ENCODE assay signal across 32 cellular contexts in genomic region chr3:148238421-148238821, GRCh38.
DNase-seq lines count a peak whose midpoint lies in the region; ATAC-seq and TF ChIP-seq lines count a peak whose summit lies in the region.
"Had no signal": no experiment of that assay in that cellular context is flagged by ENCODE, and none has a peak within 500 bp of the region (broad histone marks: within the 10 kb centered on the region; RNA-seq: fewer than 3 reads in every experiment).

No MANE protein-coding gene starts in this region.

- no peaks in the 10 kb centered on the region for H3K36me3 Mint-ChIP-seq in activated naive CD4-positive, alpha-beta T cell treated with anti-CD3 and anti-CD28 coated beads, Interleukin-2, amount 50 U/mL, for 72 hours
- no peaks in the 10 kb centered on the region for H3K36me3 Mint-ChIP-seq in activated CD8-positive, alpha-beta T cell treated with anti-CD3 and anti-CD28 coated beads, Interleukin-2, amount 10 ng/mL, durations not matched to agents 7 days and 5 days (ENCODE audit: low read depth)
- H3K36me3 Mint-ChIP-seq: activated naive CD8-positive, alpha-beta T cell; natural killer cell treated with Interleukin-12 subunit alpha and Interleukin-12 subunit beta and Interleukin-15 and Interleukin-18, amount 100 ng/mL, for 72 hours had no signal

- POLR2A ChIA-PET in activated CD8-positive, alpha-beta T cell treated with anti-CD3 and anti-CD28 coated beads, Interleukin-2, amount 10 ng/mL, durations not matched to agents 7 days and 5 days (lab: Charles Lee) = no interaction called here

- H3K4me3 Mint-ChIP-seq in activated CD8-positive, alpha-beta T cell treated with anti-CD3 and anti-CD28 coated beads, Interleukin-2, amount 10 ng/mL, durations not matched to agents 7 days and 5 days = no peak overlapping the region
- H3K4me3 Mint-ChIP-seq: activated naive CD8-positive, alpha-beta T cell; central memory CD8-positive, alpha-beta T cell; endodermal cell; natural killer cell treated with Interleukin-12 subunit alpha and Interleukin-12 subunit beta and Interleukin-15 and Interleukin-18, amount 100 ng/mL, for 72 hours had no signal

- DNase-seq in ELR (ENCODE audit: low read depth) (peak; percentile 24), GM23248 (peak; percentile 18), fibroblast of peridontal ligament (ENCODE audit: extremely low read depth) (peak; percentile 55)
- DNase-seq in activated naive CD4-positive, alpha-beta T cell treated with anti-CD3 and anti-CD28 coated beads, Interleukin-2, amount 50 U/mL, for 72 hours (ENCODE audit: low spot score in 2 of 2) = no peak
- no peak for DNase-seq in activated CD8-positive, alpha-beta T cell treated with anti-CD3 and anti-CD28 coated beads, Interleukin-2, amount 10 ng/mL, durations not matched to agents 7 days and 5 days
- DNase-seq: activated CD4-positive, alpha-beta T cell treated with anti-CD3 and anti-CD28 coated beads for 4 hours; activated CD8-positive, alpha-beta memory T cell treated with anti-CD3 and anti-CD28 coated beads for 24 hours; activated effector memory CD4-positive, alpha-beta T cell treated with Interleukin-2 at 50 U/mL for 16 hours; activated T-cell treated with anti-CD3 and anti-CD28 coated beads for 4 hours; body of pancreas; dermis blood vessel endothelial cell; endodermal cell; gastrocnemius medialis; GOT3; hypothalamus; left cardiac atrium; MG63; NCI-H1105 treated with DMSO at 0.1 percent for 48 hours; NCI-H1930; NCI-H526; PC-9; stimulated activated CD4-positive, alpha-beta T cell treated with anti-CD3 and anti-CD28 coated beads, Interleukin-4, amount 100 ng/mL, for 24 hours had no signal

- H3F3A ChIP-seq in GM23248 (ENCODE audit: insufficient read depth) = no peaks in the 10 kb centered on the region

- H3K9me3 Mint-ChIP-seq in activated naive CD4-positive, alpha-beta T cell treated with anti-CD3 and anti-CD28 coated beads, Interleukin-2, amount 50 U/mL, for 72 hours = peaks cover 8 to 10% of the 10 kb centered on the region in 2 donors
- H3K9me3 Mint-ChIP-seq in activated CD8-positive, alpha-beta T cell treated with anti-CD3 and anti-CD28 coated beads, Interleukin-2, amount 10 ng/mL, durations not matched to agents 7 days and 5 days (ENCODE audit: insufficient read depth) = peaks cover 10% of the 10 kb centered on the region
- H3K9me3 Mint-ChIP-seq: endodermal cell had no signal

- in situ Hi-C loops in GM23248 (cut with MboI) = no loop called here

- no peaks in the 10 kb centered on the region for H3K79me2 ChIP-seq in GM23248 (ENCODE audit: insufficient read depth)

- H3K4me1 ChIP-seq in GM23248 (ENCODE audit: insufficient read depth) = peaks cover 6% of the 10 kb centered on the region
- H3K4me1 ChIP-seq: BLaER1, body of pancreas, gastrocnemius medialis, tibial nerve had no signal

- H3K4me2 ChIP-seq in GM23248 (ENCODE audit: unreplicated experiment) = no peak overlapping the region
- H3K4me2 ChIP-seq: BLaER1, KMS-11, PC-9 had no signal

- H3K27ac ChIP-seq in GM23248 = no peak overlapping the region
- H3K27ac ChIP-seq: BLaER1, body of pancreas, gastrocnemius medialis, HL-60, KMS-11, PC-9, tibial nerve had no signal

- no peaks in the 10 kb centered on the region for H3K4me1 Mint-ChIP-seq in activated CD8-positive, alpha-beta T cell treated with anti-CD3 and anti-CD28 coated beads, Interleukin-2, amount 10 ng/mL, durations not matched to agents 7 days and 5 days (ENCODE audit: low read depth)
- H3K4me1 Mint-ChIP-seq: central memory CD8-positive, alpha-beta T cell; endodermal cell had no signal

- no peaks in the 10 kb centered on the region for H3K9me2 ChIP-seq in GM23248 (ENCODE audit: insufficient read depth)

- no peak overlapping the region for H3K27ac Mint-ChIP-seq in activated naive CD4-positive, alpha-beta T cell treated with anti-CD3 and anti-CD28 coated beads, Interleukin-2, amount 50 U/mL, for 72 hours
- no peak overlapping the region for H3K27ac Mint-ChIP-seq in activated CD8-positive, alpha-beta T cell treated with anti-CD3 and anti-CD28 coated beads, Interleukin-2, amount 10 ng/mL, durations not matched to agents 7 days and 5 days
- H3K27ac Mint-ChIP-seq: activated naive CD8-positive, alpha-beta T cell; endodermal cell; natural killer cell treated with Interleukin-12 subunit alpha and Interleukin-12 subunit beta and Interleukin-15 and Interleukin-18, amount 100 ng/mL, for 72 hours had no signal

- H3K9ac ChIP-seq in GM23248 = no peak overlapping the region
- H3K9ac ChIP-seq: BLaER1, KMS-11 had no signal

- no peaks in the 10 kb centered on the region for H3K9me3 ChIP-seq in GM23248 (ENCODE audit: low read depth)
- H3K9me3 ChIP-seq: BLaER1, body of pancreas, gastrocnemius medialis, MG63, tibial nerve had no signal

- CTCF ChIA-PET in activated CD8-positive, alpha-beta T cell treated with anti-CD3 and anti-CD28 coated beads, Interleukin-2, amount 10 ng/mL, durations not matched to agents 7 days and 5 days (lab: Charles Lee) = no interaction called here

- WGBS in GM23248 (ENCODE audit: low coverage in 1 of 2, low lambda C conversion rate in 2 of 2, missing lambda C conversion rate in 2 of 2), 2 experiments = 35 to 41% methylated on average over 1 of the region's 1 CpG

- no peaks in the 10 kb centered on the region for H4K20me1 ChIP-seq in GM23248 (ENCODE audit: insufficient read depth)
- H4K20me1 ChIP-seq: BLaER1 had no signal

- no peak overlapping the region for H3K4me3 ChIP-seq in GM23248
- H3K4me3 ChIP-seq: BLaER1, body of pancreas, gastrocnemius medialis, MG63, PC-9, tibial nerve had no signal

- no peaks in the 10 kb centered on the region for H3K27me3 Mint-ChIP-seq in activated CD8-positive, alpha-beta T cell treated with anti-CD3 and anti-CD28 coated beads, Interleukin-2, amount 10 ng/mL, durations not matched to agents 7 days and 5 days (ENCODE audit: low read depth)
- H3K27me3 Mint-ChIP-seq: activated naive CD8-positive, alpha-beta T cell; central memory CD8-positive, alpha-beta T cell; natural killer cell treated with Interleukin-12 subunit alpha and Interleukin-12 subunit beta and Interleukin-15 and Interleukin-18, amount 100 ng/mL, for 72 hours had no signal

- ATAC-seq in SK-N-SH treated with all-trans-retinoic acid at 6 μM for 48 hours = peak; percentile 19; the same call in 1 of the 3 replicates
- no peak for ATAC-seq in activated naive CD4-positive, alpha-beta T cell treated with anti-CD3 and anti-CD28 coated beads, Interleukin-2, amount 50 U/mL, for 72 hours
- no peak for ATAC-seq in HG02763 (IDR thresholded peaks at IDR 0.05; ENCODE audit: unreplicated experiment)
- no peak for ATAC-seq in activated CD8-positive, alpha-beta T cell treated with anti-CD3 and anti-CD28 coated beads, Interleukin-2, amount 10 ng/mL, durations not matched to agents 7 days and 5 days
- ATAC-seq: body of pancreas; gastrocnemius medialis; left cardiac atrium; natural killer cell treated with Interleukin-12 subunit alpha and Interleukin-12 subunit beta and Interleukin-15 and Interleukin-18, amount 100 ng/mL, for 72 hours; Right ventricle myocardium inferior had no signal

- H2AFZ ChIP-seq in GM23248 = no peak overlapping the region
- H2AFZ ChIP-seq: PC-9 had no signal

- H3K27me3 ChIP-seq in GM23248 (replicated peaks; ENCODE audit: insufficient read depth) = no peaks in the 10 kb centered on the region
- H3K27me3 ChIP-seq: BLaER1, body of pancreas, gastrocnemius medialis, MG63, tibial nerve had no signal

- H3K36me3 ChIP-seq in GM23248 (ENCODE audit: low read depth) = no peaks in the 10 kb centered on the region
- H3K36me3 ChIP-seq: BLaER1, gastrocnemius medialis, MG63, tibial nerve had no signal

TF ChIP-seq in SK-N-SH treated with all-trans-retinoic acid at 6 μM for 48 hours, 23 proteins besides CTCF, POLR2A, EP300 and RAD21 (continues in another document):
- TF ChIP-seq TOX (CRISPR knock-in tag; IDR thresholded peaks at IDR 0.05; ENCODE audit: borderline replicate concordance) (no peak), ZFP3 (CRISPR knock-in tag; IDR thresholded peaks at IDR 0.05) (no peak), ISL1 (CRISPR knock-in tag; IDR thresholded peaks at IDR 0.05) (no peak), TCF4 (CRISPR knock-in tag; IDR thresholded peaks at IDR 0.05; ENCODE audit: borderline replicate concordance) (no peak), ZC3H10 (CRISPR knock-in tag; IDR thresholded peaks at IDR 0.05) (no peak), SNAI2 (CRISPR knock-in tag; IDR thresholded peaks at IDR 0.05) (no peak), ESRRG (CRISPR knock-in tag; IDR thresholded peaks at IDR 0.05) (no peak), BACH2 (CRISPR knock-in tag; IDR thresholded peaks at IDR 0.05; ENCODE audit: borderline replicate concordance) (no peak), RARB (CRISPR knock-in tag; IDR thresholded peaks at IDR 0.05) (no peak), POU6F1 (CRISPR knock-in tag; IDR thresholded peaks at IDR 0.05; ENCODE audit: borderline replicate concordance, low read depth) (no peak), CSDC2 (CRISPR knock-in tag; IDR thresholded peaks at IDR 0.05) (no peak)
- TF ChIP-seq, protein P1, sequence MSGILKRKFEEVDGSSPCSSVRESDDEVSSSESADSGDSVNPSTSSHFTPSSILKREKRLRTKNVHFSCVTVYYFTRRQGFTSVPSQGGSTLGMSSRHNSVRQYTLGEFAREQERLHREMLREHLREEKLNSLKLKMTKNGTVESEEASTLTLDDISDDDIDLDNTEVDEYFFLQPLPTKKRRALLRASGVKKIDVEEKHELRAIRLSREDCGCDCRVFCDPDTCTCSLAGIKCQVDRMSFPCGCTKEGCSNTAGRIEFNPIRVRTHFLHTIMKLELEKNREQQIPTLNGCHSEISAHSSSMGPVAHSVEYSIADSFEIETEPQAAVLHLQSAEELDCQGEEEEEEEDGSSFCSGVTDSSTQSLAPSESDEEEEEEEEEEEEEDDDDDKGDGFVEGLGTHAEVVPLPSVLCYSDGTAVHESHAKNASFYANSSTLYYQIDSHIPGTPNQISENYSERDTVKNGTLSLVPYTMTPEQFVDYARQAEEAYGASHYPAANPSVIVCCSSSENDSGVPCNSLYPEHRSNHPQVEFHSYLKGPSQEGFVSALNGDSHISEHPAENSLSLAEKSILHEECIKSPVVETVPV (CRISPR knock-in tag; IDR thresholded peaks at IDR 0.05) = no peak

Comparison
In these comparisons a context has a peak if more than half of its experiments do, and no peak if none do; other contexts are left out.
1. DNase-seq: peak in ELR (single experiment), GM23248 (single experiment) and fibroblast of peridontal ligament (single experiment); none in activated naive CD4-positive, alpha-beta T cell treated with anti-CD3 and anti-CD28 coated beads, Interleukin-2, amount 50 U/mL, for 72 hours (0 of 2) and activated CD8-positive, alpha-beta T cell treated with anti-CD3 and anti-CD28 coated beads, Interleukin-2, amount 10 ng/mL, durations not matched to agents 7 days and 5 days (single experiment).